In the genomic region with DNA sequence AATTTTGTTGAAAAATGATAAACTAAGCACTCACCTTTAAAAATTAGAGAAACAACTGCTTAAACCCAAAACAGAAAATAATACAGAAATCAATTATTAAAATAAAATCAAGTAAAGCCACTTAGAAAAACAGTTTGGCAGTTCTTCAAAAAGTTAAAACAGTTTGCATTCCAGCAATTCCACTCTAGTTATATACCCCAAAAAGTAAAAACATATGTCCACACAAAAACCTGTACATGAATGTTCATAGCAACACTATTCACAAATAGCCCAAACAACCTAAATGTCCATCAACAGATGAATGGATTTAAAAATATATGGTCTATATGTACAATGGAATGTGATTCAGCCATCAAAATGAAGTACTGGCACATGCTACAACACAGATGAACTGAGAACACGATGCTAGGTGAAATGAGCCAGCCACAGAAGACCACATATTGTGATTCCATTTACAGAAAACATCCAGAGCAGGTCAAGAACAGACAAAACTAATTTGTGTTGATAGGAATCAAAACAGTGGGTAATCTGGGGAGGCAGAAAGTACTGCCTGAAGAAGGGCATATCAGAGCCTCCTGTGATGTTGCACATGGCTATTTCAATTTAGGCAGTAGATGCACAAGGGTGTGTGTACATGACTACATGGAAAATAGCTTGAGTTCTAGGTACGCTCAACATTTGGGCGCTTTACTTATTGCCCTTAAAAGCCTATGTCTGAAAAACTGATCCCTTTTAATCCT, we compare ENCODE assay signal across 1 cellular context.
TF ChIP-seq lines count a peak whose summit lies in the region.

No MANE protein-coding gene starts in this region.

TF ChIP-seq in SK-N-SH treated with all-trans-retinoic acid at 6 μM for 48 hours, 23 proteins besides CTCF, POLR2A, EP300 and RAD21 (continued from another document):
- TF ChIP-seq, protein P1, sequence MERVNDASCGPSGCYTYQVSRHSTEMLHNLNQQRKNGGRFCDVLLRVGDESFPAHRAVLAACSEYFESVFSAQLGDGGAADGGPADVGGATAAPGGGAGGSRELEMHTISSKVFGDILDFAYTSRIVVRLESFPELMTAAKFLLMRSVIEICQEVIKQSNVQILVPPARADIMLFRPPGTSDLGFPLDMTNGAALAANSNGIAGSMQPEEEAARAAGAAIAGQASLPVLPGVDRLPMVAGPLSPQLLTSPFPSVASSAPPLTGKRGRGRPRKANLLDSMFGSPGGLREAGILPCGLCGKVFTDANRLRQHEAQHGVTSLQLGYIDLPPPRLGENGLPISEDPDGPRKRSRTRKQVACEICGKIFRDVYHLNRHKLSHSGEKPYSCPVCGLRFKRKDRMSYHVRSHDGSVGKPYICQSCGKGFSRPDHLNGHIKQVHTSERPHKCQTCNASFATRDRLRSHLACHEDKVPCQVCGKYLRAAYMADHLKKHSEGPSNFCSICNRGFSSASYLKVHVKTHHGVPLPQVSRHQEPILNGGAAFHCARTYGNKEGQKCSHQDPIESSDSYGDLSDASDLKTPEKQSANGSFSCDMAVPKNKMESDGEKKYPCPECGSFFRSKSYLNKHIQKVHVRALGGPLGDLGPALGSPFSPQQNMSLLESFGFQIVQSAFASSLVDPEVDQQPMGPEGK (CRISPR knock-in tag; IDR thresholded peaks at IDR 0.05; ENCODE audit: borderline replicate concordance) = no peak
- no peak for TF ChIP-seq ZC3H10 (CRISPR knock-in tag; IDR thresholded peaks at IDR 0.05)
- TF ChIP-seq ARNTL (CRISPR knock-in tag; IDR thresholded peaks at IDR 0.05; ENCODE audit: borderline replicate concordance, low read depth) = no peak
- TF ChIP-seq ESRRG (CRISPR knock-in tag; IDR thresholded peaks at IDR 0.05) = no peak
